ENCODE assay signal across 1 cellular context in genomic region chr17:51260960-51261958, GRCh38.
A peak's percentile ranks its signal among the peaks of the same experiment; 100 is the strongest.
TF ChIP-seq lines count a peak whose summit lies in the region.

No MANE protein-coding gene starts in this region.

TF ChIP-seq in H1, 55 proteins besides CTCF, POLR2A, EP300 and RAD21 (continued from another document):
- TF ChIP-seq NRF1 (IDR thresholded peaks at IDR 0.05; ENCODE audit: low read depth, low read length) = no peak
- no peak for TF ChIP-seq CHD1 (IDR thresholded peaks at IDR 0.05; ENCODE audit: low read depth, low read length)
- no peak for TF ChIP-seq SAP30 (IDR thresholded peaks at IDR 0.05; ENCODE audit: insufficient read depth, insufficient replicate concordance, low read length)
- no peak for TF ChIP-seq SP4 (IDR thresholded peaks at IDR 0.05; ENCODE audit: low read length)
- TF ChIP-seq USF2 (IDR thresholded peaks at IDR 0.05; ENCODE audit: low read length) = no peak
- no peak for TF ChIP-seq TCF12 (IDR thresholded peaks at IDR 0.05; ENCODE audit: low read depth, low read length)
- TF ChIP-seq TBP (IDR thresholded peaks at IDR 0.05; ENCODE audit: low read depth, low read length) = peak; percentile 39
- TF ChIP-seq PHF8 (conservative IDR thresholded peaks at IDR 0.05; ENCODE audit: low read depth, low read length) = peak; percentile 36; the same call in 1 of the 2 replicates
- no peak for TF ChIP-seq JUND (IDR thresholded peaks at IDR 0.05; ENCODE audit: low read length)
- TF ChIP-seq RFX5 (IDR thresholded peaks at IDR 0.05; ENCODE audit: borderline replicate concordance, low read depth, low read length) = no peak
- TF ChIP-seq GTF2F1 (IDR thresholded peaks at IDR 0.05; ENCODE audit: borderline replicate concordance, low read depth, low read length) = no peak
- 0 out of 4 replicates have a peak, but pooled peaks of 1 of the 2 experiments have one; percentile 15 for TF ChIP-seq SIN3A (conservative IDR thresholded peaks at IDR 0.05 in 1 of 2, IDR thresholded peaks at IDR 0.05 in 1 of 2; ENCODE audit: low read depth in 1 of 2, low read length in 2 of 2)
- TF ChIP-seq HDAC2 (IDR thresholded peaks at IDR 0.05; ENCODE audit: borderline replicate concordance in 1 of 2, low read depth in 2 of 2, low read length in 2 of 2) = peak in 1 of 2 experiments; percentile 63; a peak in 1 of 4 replicates
- TF ChIP-seq SIRT6 (IDR thresholded peaks at IDR 0.05; ENCODE audit: low read length) = no peak
- TF ChIP-seq TAF1 (IDR thresholded peaks at IDR 0.05; ENCODE audit: low read depth, low read length) = peak; percentile 47
- 0 out of 2 replicates have a peak, but pooled peaks have one; percentile 15 for TF ChIP-seq EGR1 (IDR thresholded peaks at IDR 0.05; ENCODE audit: borderline replicate concordance, low read depth, low read length)
- no peak for TF ChIP-seq FOSL1 (IDR thresholded peaks at IDR 0.05; ENCODE audit: insufficient read depth, low read depth, low read length)
- no peak for TF ChIP-seq TEAD4 (IDR thresholded peaks at IDR 0.05; ENCODE audit: low read depth, low read length)
- TF ChIP-seq TAF7 (optimal IDR thresholded peaks at IDR 0.05; ENCODE audit: borderline replicate concordance, low read depth, low read length) = no peak
- no peak for TF ChIP-seq E2F6 (IDR thresholded peaks at IDR 0.05)
- TF ChIP-seq RBBP5 (IDR thresholded peaks at IDR 0.05; ENCODE audit: borderline replicate concordance, low read depth, low read length) = 0 out of 2 replicates have a peak, but pooled peaks have one; percentile 13
- TF ChIP-seq EZH2 (IDR thresholded peaks at IDR 0.05; ENCODE audit: low read depth, low read length, severe bottlenecking) = no peak
- no peak for TF ChIP-seq CREB1 (IDR thresholded peaks at IDR 0.05)
- no peak for TF ChIP-seq KDM4A (IDR thresholded peaks at IDR 0.05; ENCODE audit: low read depth, low read length, severe bottlenecking)
- no peak for TF ChIP-seq BRCA1 (IDR thresholded peaks at IDR 0.05; ENCODE audit: low read depth, low read length)
- TF ChIP-seq CHD2 (IDR thresholded peaks at IDR 0.05; ENCODE audit: low read length) = no peak
- TF ChIP-seq MAFK (IDR thresholded peaks at IDR 0.05; ENCODE audit: low read depth, low read length) = no peak
- TF ChIP-seq RXRA (IDR thresholded peaks at IDR 0.05; ENCODE audit: insufficient read depth, low read depth, low read length) = no peak
- 0 out of 2 replicates have a peak, but pooled peaks have one; percentile 12 for TF ChIP-seq POLR2AphosphoS5 (IDR thresholded peaks at IDR 0.05; ENCODE audit: low read depth, low read length)
- no peak for TF ChIP-seq CTBP2 (IDR thresholded peaks at IDR 0.05; ENCODE audit: borderline replicate concordance, insufficient read depth, insufficient read length, low read length)
- TF ChIP-seq KDM1A (IDR thresholded peaks at IDR 0.05; ENCODE audit: borderline replicate concordance, low read length) = 0 out of 2 replicates have a peak, but pooled peaks have one; percentile 25
- no peak for TF ChIP-seq ATF2 (IDR thresholded peaks at IDR 0.05; ENCODE audit: low read length)
- no peak for TF ChIP-seq GABPA (IDR thresholded peaks at IDR 0.05; ENCODE audit: borderline replicate concordance, insufficient read depth, low read length)
- no peak for TF ChIP-seq SUZ12 (IDR thresholded peaks at IDR 0.05; ENCODE audit: low read length)
- TF ChIP-seq ATF3 (IDR thresholded peaks at IDR 0.05; ENCODE audit: insufficient read depth, low read depth, low read length) = no peak
- TF ChIP-seq SP2 (IDR thresholded peaks at IDR 0.05; ENCODE audit: low read length) = no peak
- no peak for TF ChIP-seq BACH1 (IDR thresholded peaks at IDR 0.05; ENCODE audit: low read length)
- TF ChIP-seq CEBPB (IDR thresholded peaks at IDR 0.05; ENCODE audit: low read depth, low read length) = no peak
- no peak for TF ChIP-seq HDAC6 (IDR thresholded peaks at IDR 0.05; ENCODE audit: low read depth, low read length)
- no peak for TF ChIP-seq ASH2L (IDR thresholded peaks at IDR 0.05; ENCODE audit: low read length)
- no peak for TF ChIP-seq SP1 (IDR thresholded peaks at IDR 0.05; ENCODE audit: low read depth, low read length)
- TF ChIP-seq CBX8 (IDR thresholded peaks at IDR 0.05; ENCODE audit: borderline replicate concordance, low read depth, low read length) = no peak
- no peak for TF ChIP-seq CHD7 (IDR thresholded peaks at IDR 0.05; ENCODE audit: insufficient replicate concordance, low read length)
- TF ChIP-seq MAX (IDR thresholded peaks at IDR 0.05) = no peak
- no peak for TF ChIP-seq YY1 (IDR thresholded peaks at IDR 0.05; ENCODE audit: low read depth, low read length)
- no peak for TF ChIP-seq SIX5 (IDR thresholded peaks at IDR 0.05; ENCODE audit: low read depth, low read length)
- TF ChIP-seq POU5F1 (IDR thresholded peaks at IDR 0.05; ENCODE audit: low read depth, low read length) = no peak
- no peak for TF ChIP-seq JUN (IDR thresholded peaks at IDR 0.05; ENCODE audit: low read depth, low read length)
- TF ChIP-seq CBX5 (IDR thresholded peaks at IDR 0.05; ENCODE audit: low read depth, low read length) = no peak
- TF ChIP-seq NANOG (IDR thresholded peaks at IDR 0.05; ENCODE audit: insufficient read depth, low read depth, low read length, poor library complexity, severe bottlenecking) = no peak
- TF ChIP-seq BCL11A (IDR thresholded peaks at IDR 0.05; ENCODE audit: low read depth in 2 of 2, low read length in 2 of 2) = no peak
- no peak for TF ChIP-seq KDM5A (IDR thresholded peaks at IDR 0.05; ENCODE audit: low read length)
TF ChIP-seq in H1: peak in this region for 9.
